Comparison of ENCODE assay signal across 28 cellular contexts in genomic region chr12:106889950-106890626, GRCh38.
"Had no signal": no experiment of that assay in that cellular context is flagged by ENCODE, and none has a peak within 500 bp of the region (broad histone marks: within the 10 kb centered on the region; RNA-seq: fewer than 3 reads in every experiment).

No MANE protein-coding gene starts in this region.

- H3K27me3 ChIP-seq: dorsolateral prefrontal cortex, gastrocnemius medialis, neural progenitor cell, thyroid gland had no signal

- H3K4me3 ChIP-seq: dorsolateral prefrontal cortex, gastrocnemius medialis, mucosa of descending colon, neural progenitor cell, smooth muscle cell, thyroid gland had no signal

- H3K36me3 Mint-ChIP-seq: naive B cell had no signal

- H3K9me3 Mint-ChIP-seq: endodermal cell; nephron; neural progenitor cell; stimulated activated naive CD8-positive, alpha-beta T cell treated with anti-CD3 and anti-CD28 coated beads, Interleukin-15, amount 100 ng/mL, for 72 hours had no signal

- H2AFZ ChIP-seq: neural progenitor cell, parathyroid adenoma had no signal

- H3K27me3 Mint-ChIP-seq: stimulated activated naive CD8-positive, alpha-beta T cell treated with anti-CD3 and anti-CD28 coated beads, Interleukin-15, amount 100 ng/mL, for 72 hours had no signal

- ATAC-seq: esophagus mucosa; gastrocnemius medialis; left ventricle myocardium superior; mucosa of descending colon; sciatic nerve; stimulated activated naive CD8-positive, alpha-beta T cell treated with anti-CD3 and anti-CD28 coated beads, Interleukin-15, amount 100 ng/mL, for 72 hours had no signal

- H3K79me2 ChIP-seq: parathyroid adenoma had no signal

- H3K9ac ChIP-seq: neural progenitor cell, parathyroid adenoma had no signal

- H3K4me1 Mint-ChIP-seq: mesothelial cell of epicardium; naive B cell; nephron; stimulated activated naive CD8-positive, alpha-beta T cell treated with anti-CD3 and anti-CD28 coated beads, Interleukin-15, amount 100 ng/mL, for 72 hours had no signal

- H3K9me3 ChIP-seq: gastrocnemius medialis, mucosa of descending colon, thyroid gland had no signal

- H3K4me3 Mint-ChIP-seq: endodermal cell; mesothelial cell of epicardium; naive B cell; nephron; neural progenitor cell; stimulated activated naive CD8-positive, alpha-beta T cell treated with anti-CD3 and anti-CD28 coated beads, Interleukin-15, amount 100 ng/mL, for 72 hours had no signal

- FAIRE-seq: colon, kidney had no signal

- DNase-seq: dorsolateral prefrontal cortex; effector CD8-positive, alpha-beta T cell; endodermal cell; foreskin fibroblast; gastrocnemius medialis; kidney; left ventricle myocardium superior; mesenchymal stem cell; mucosa of descending colon; naive B cell; stimulated activated CD4-positive, alpha-beta T cell treated with anti-CD3 and anti-CD28 coated beads, Interleukin-12 subunit alpha, Interleukin-12 subunit beta, amount 100 ng/mL, for 4 hours; stimulated activated CD4-positive, alpha-beta T cell treated with anti-CD3 and anti-CD28 coated beads, Interleukin-1b, Interleukin-23, amount 100 ng/mL, for 48 hours; stimulated activated CD4-positive, alpha-beta T cell treated with anti-CD3 and anti-CD28 coated beads, Interleukin-4, amount 100 ng/mL, for 1 hour; stimulated activated CD8-positive, alpha-beta memory T cell treated with anti-CD3 and anti-CD28 coated beads, Interleukin-4, amount 100 ng/mL, for 48 hours; stimulated activated naive CD4-positive, alpha-beta T cell; stimulated activated naive CD8-positive, alpha-beta T cell treated with anti-CD3 and anti-CD28 coated beads, Interleukin-15, amount 100 ng/mL, for 72 hours; thyroid gland; trophoblast cell had no signal

- H3K4me2 ChIP-seq: neural progenitor cell, smooth muscle cell had no signal

- H3K27ac ChIP-seq: epithelial cell of prostate, gastrocnemius medialis, neural progenitor cell, parathyroid adenoma, thyroid gland had no signal

- H3K4me1 ChIP-seq: gastrocnemius medialis, parathyroid adenoma, thyroid gland had no signal

- H3K27ac Mint-ChIP-seq: endodermal cell, mesothelial cell of epicardium, nephron, progenitor cell of endocrine pancreas had no signal
